5 cellular contexts compared by ENCODE assay signal in the genomic region with DNA sequence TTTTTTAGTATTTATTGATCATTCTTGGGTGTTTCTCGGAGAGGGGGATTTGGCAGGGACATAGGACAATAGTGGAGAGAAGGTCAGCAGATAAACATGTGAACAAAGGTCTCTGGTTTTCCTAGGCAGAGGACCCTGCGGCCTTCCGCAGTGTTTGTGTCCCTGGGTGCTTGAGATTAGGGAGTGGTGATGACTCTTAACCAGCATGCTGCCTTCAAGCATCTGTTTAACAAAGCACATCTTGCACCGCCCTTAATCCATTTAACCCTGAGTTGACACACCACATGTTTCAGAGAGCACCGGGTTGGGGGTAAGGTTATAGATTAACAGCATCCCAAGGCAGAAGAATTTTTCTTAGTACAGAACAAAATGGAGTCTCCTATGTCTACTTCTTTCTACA. TPM values are rescaled to one million over a fixed set of nuclear protein-coding genes. Genes with fewer than 3 reads are reported as not detected.
"Had no signal": no experiment of that assay in that cellular context is flagged by ENCODE, and none has a peak within 500 bp of the region (broad histone marks: within the 10 kb centered on the region; RNA-seq: fewer than 3 reads in every experiment).

No MANE protein-coding gene starts in this region.

RNA-seq across cellular contexts. Expression of gene CHIT1, which starts 36.7 kb away (rescaled TPM):
- total RNA-seq: astrocyte, cardiac septum, fibroblast of lung, fibroblast of villous mesenchyme had no signal
- polyA plus RNA-seq: fibroblast of lung, heart left ventricle had no signal
